In the genomic region with DNA sequence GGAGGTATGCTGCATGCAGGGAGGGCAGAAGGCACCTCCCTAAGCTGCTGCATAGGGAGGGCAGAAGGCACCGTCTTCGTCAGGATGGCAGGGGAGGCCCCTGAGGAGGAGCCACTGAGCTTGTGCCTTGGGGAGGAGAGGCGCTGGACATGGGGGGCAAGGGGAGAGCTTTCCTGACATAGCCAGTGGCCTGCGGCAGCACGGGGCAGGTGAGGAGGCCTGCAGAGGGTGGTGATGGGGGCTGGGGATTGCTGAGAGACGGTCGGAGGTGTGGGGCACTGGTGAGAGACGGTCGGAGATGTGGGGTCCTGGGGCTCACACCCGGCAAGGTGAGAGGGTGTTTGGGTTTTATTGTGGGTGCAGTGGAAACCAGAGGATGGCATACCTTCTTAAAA, we compare ENCODE assay signal across 22 cellular contexts. TPM values are rescaled to one million over a fixed set of nuclear protein-coding genes. Genes with fewer than 3 reads are reported as not detected.
"Had no signal": no experiment of that assay in that cellular context is flagged by ENCODE, and none has a peak within 500 bp of the region (broad histone marks: within the 10 kb centered on the region; RNA-seq: fewer than 3 reads in every experiment).

No MANE protein-coding gene starts in this region.

- H3K27me3 Mint-ChIP-seq: activated naive CD4-positive, alpha-beta T cell treated with anti-CD3 and anti-CD28 coated beads, Interleukin-2, amount 50 U/mL, for 24 hours had no signal

- DNase-seq: activated CD4-positive, alpha-beta T cell treated with anti-CD3 and anti-CD28 coated beads for 4 hours; activated CD4-positive, alpha-beta T cell treated with anti-CD3 and anti-CD28 coated beads, Interleukin-2, amount 50 U/mL, for 4 hours; activated CD8-positive, alpha-beta memory T cell treated with anti-CD3 and anti-CD28 coated beads, Interleukin-2, amount 50 U/mL, for 48 hours; activated CD8-positive, alpha-beta T cell treated with anti-CD3 and anti-CD28 coated beads, Interleukin-2, amount 10 ng/mL, durations not matched to agents 7 days and 5 days; activated effector memory CD4-positive, alpha-beta T cell treated with Interleukin-2 at 50 U/mL for 16 hours; activated naive CD4-positive, alpha-beta T cell; activated T-cell treated with anti-CD3 and anti-CD28 coated beads, Interleukin-2, amount 50 U/mL, for 1 hour; KG1; NCI-H1092; NCI-H1417; NCI-H2029; NCI-H510A treated with DMSO at 0.1 percent for 48 hours; PC-3; SHP77 treated with DMSO at 0.1 percent for 48 hours had no signal

- H3K4me1 ChIP-seq: ascending aorta had no signal

- H3K36me3 ChIP-seq: ascending aorta had no signal

- FAIRE-seq: RCC 7860 had no signal

- H3K4me3 ChIP-seq: ascending aorta had no signal

- H3K27ac Mint-ChIP-seq: activated CD8-positive, alpha-beta T cell treated with anti-CD3 and anti-CD28 coated beads, Interleukin-2, amount 10 ng/mL, durations not matched to agents 7 days and 5 days; activated naive CD4-positive, alpha-beta T cell treated with anti-CD3 and anti-CD28 coated beads, Interleukin-2, amount 50 U/mL, for 24 hours; T-helper 1 cell treated with Interleukin-12 subunit alpha and Interleukin-12 subunit beta and Interleukin-4 antibody, amounts not matched to agents 30 μg/mL and 1 μg/mL, for 36 hours had no signal

- H3K4me3 Mint-ChIP-seq: activated CD8-positive, alpha-beta T cell treated with anti-CD3 and anti-CD28 coated beads, Interleukin-2, amount 10 ng/mL, durations not matched to agents 7 days and 5 days; activated naive CD4-positive, alpha-beta T cell treated with anti-CD3 and anti-CD28 coated beads, Interleukin-2, amount 50 U/mL, for 24 hours; brain; central memory CD8-positive, alpha-beta T cell; T-helper 1 cell treated with Interleukin-12 subunit alpha and Interleukin-12 subunit beta and Interleukin-4 antibody, amounts not matched to agents 30 μg/mL and 1 μg/mL, for 36 hours had no signal

- H3K27ac ChIP-seq: ascending aorta had no signal

- ATAC-seq: activated CD4-positive, CD25-positive, alpha-beta regulatory T cell treated with anti-CD3 and anti-CD28 coated beads, Interleukin-2, amount 50 U/mL, for 24 hours; activated CD8-positive, alpha-beta T cell treated with anti-CD3 and anti-CD28 coated beads, Interleukin-2, amount 10 ng/mL, durations not matched to agents 7 days and 5 days; PC-3 had no signal

- H3K9me3 ChIP-seq: ascending aorta had no signal

- H3K9me3 Mint-ChIP-seq: central memory CD8-positive, alpha-beta T cell had no signal

- H3K27me3 ChIP-seq: ascending aorta had no signal

- H3K36me3 Mint-ChIP-seq: activated naive CD4-positive, alpha-beta T cell treated with anti-CD3 and anti-CD28 coated beads, Interleukin-2, amount 50 U/mL, for 24 hours; brain had no signal

RNA-seq across cellular contexts. Expression of gene BDKRB2, which starts 10.4 kb away (rescaled TPM):
- total RNA-seq: activated CD8-positive, alpha-beta T cell treated with anti-CD3 and anti-CD28 coated beads, Interleukin-2, amount 10 ng/mL, durations not matched to agents 7 days and 5 days; SK-MEL-5 had no signal
